Comparison of ENCODE assay signal across 2 cellular contexts in the genomic region with DNA sequence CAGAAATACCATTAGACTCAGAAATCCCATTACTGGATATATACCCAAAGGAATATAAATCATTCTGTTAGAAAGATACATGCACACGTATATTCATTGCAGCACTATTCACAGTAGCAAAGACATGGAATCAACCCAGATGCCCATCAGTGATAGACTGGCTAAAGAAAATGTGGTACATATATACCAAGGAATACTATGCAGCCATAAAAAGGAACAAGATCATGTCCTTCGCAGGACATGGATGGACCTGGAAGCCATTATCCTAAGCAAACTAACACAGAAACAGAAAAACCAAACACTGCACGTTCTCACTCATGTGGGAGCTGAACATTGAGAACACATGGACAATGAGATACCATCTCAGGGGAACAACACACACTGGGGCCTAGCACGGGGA. TPM values are rescaled to one million over a fixed set of nuclear protein-coding genes. Genes with fewer than 3 reads are reported as not detected.
"Had no signal": no experiment of that assay in that cellular context is flagged by ENCODE, and none has a peak within 500 bp of the region (broad histone marks: within the 10 kb centered on the region; RNA-seq: fewer than 3 reads in every experiment).

No MANE protein-coding gene starts in this region.

RNA-seq across cellular contexts. Expression of a gene that starts 33.4 kb away (rescaled TPM):
- total RNA-seq: HepG2, PC-9 had no signal
- polyA plus RNA-seq: HepG2 had no signal
